ENCODE assay signal across 8 cellular contexts in genomic region chr4:83219344-83219990, GRCh38.
DNase-seq lines count a peak whose midpoint lies in the region; ATAC-seq, FAIRE-seq and TF ChIP-seq lines count a peak whose summit lies in the region.

No MANE protein-coding gene starts in this region.

- no peaks in the 10 kb centered on the region for H3K36me3 Mint-ChIP-seq in memory B cell

- peak overlapping the region; percentile 5 for H3K27ac ChIP-seq in substantia nigra (ENCODE audit: low read depth, low read length, poor library complexity, severe bottlenecking)

- H3K4me1 Mint-ChIP-seq in memory B cell = peaks cover 54% of the 10 kb centered on the region

- no peaks in the 10 kb centered on the region for H3K27me3 Mint-ChIP-seq in memory B cell

- H3K27ac Mint-ChIP-seq in memory B cell = peak overlapping the region; percentile 87

- peak overlapping the region; percentile 79 for H3K4me3 Mint-ChIP-seq in memory B cell

- intact Hi-C loops in Right ventricle myocardium superior (cut with DNase I) = no loop called here

- ATAC-seq in memory B cell (ENCODE audit: low read depth) (peak; percentile 15), Right ventricle myocardium superior (ENCODE audit: poor library complexity) (no peak), GM18858 (IDR thresholded peaks at IDR 0.05; ENCODE audit: unreplicated experiment) (no peak)

- TF ChIP-seq POLR2A in GM12892 (IDR thresholded peaks at IDR 0.05; ENCODE audit: low read depth, low read length) = no peak

- DNase-seq in GM12892 (ENCODE audit: insufficient read length) (no peak), NCI-H510A treated with DMSO at 0.1 percent for 48 hours (lab: John Stamatoyannopoulos, UW) (peak; percentile 54), memory B cell (ENCODE audit: low spot score in 2 of 2) (no peak), substantia nigra (lab: John Stamatoyannopoulos, UW) (peak in 5 of 49 donors; percentile 13 to 41 (median 23)), Right ventricle myocardium superior (no peak), GM10266 (ENCODE audit: extremely low spot score) (no peak)
- peak; percentile 77 for DNase-seq in activated naive CD4-positive, alpha-beta T cell treated with anti-CD3 and anti-CD28 coated beads, Interleukin-2, amount 50 U/mL, for 16 hours

- H3K9me3 Mint-ChIP-seq in memory B cell = peaks cover 3% of the 10 kb centered on the region

- FAIRE-seq in GM12892 (lab: Jason Lieb, UNC) = peak; percentile 76

- TF ChIP-seq CTCF in GM10266 (IDR thresholded peaks at IDR 0.05; ENCODE audit: control insufficient read depth, insufficient read depth, low read depth, missing control alignments) = no peak

Comparison
In these comparisons a context has a peak if more than half of its experiments do, and no peak if none do; other contexts are left out.
1. DNase-seq: peak in NCI-H510A treated with DMSO at 0.1 percent for 48 hours (single experiment) and activated naive CD4-positive, alpha-beta T cell treated with anti-CD3 and anti-CD28 coated beads, Interleukin-2, amount 50 U/mL, for 16 hours (single experiment); none in GM12892 (single experiment), memory B cell (0 of 2), Right ventricle myocardium superior (single experiment) and GM10266 (single experiment).